In the genomic region with DNA sequence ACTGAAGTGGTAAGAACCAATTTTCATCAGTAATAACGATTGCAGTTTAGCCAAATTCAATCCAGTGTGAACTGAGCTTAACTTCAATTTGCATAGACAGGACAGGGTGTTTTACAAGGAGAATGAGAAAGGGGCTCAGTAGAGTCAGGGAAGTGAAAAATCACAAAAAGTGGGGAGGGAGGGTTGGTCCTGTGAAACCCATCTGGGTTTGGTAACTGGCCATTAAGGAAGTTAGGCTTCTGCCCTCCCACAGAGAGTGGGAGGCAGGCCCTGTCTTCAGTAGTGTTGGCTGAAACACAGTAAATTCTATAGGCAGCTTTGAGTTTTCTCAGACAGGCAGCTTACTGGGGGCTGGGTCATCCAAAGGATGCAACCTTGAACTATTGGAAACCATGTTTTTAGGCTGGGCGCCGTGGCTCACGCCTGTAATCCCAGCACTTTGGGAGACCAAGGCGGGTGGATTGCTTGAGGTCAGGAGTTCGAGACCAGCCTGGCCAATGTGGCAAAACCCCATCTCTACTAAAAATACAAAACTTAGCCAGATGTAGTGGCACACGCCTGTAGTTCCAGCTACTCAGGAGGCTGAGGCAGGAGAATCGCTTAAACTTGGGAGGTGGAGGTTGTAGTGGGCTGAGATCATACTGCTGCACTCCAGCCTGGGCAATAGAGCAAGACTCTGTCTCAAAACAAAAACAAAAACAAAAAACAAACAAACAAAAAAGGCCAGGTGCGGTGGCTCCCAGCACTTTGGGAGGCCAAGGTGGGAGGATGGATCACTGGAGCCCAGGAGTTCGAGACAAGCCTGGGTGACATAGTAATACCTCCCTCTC, we compare ENCODE assay signal across 7 cellular contexts. TPM values are rescaled to one million over a fixed set of nuclear protein-coding genes. Genes with fewer than 3 reads are reported as not detected.
DNase-seq lines count a peak whose midpoint lies in the region; ATAC-seq, FAIRE-seq and TF ChIP-seq lines count a peak whose summit lies in the region.
"Not testable (repeated sequence)": the region's sequence is repeated elsewhere in the genome, so short reads cannot be mapped to it uniquely, and the experiment has no call there.

No MANE protein-coding gene starts in this region.

- intact Hi-C loops in activated T-helper 2 cell treated with anti-CD3 and anti-CD28 coated beads, Interferon-gamma antibody, Interleukin-2, Interleukin-4, amounts not matched to agents 10 μg/mL and 5 μg/mL and 100 μg/mL, durations not matched to agents 14 hours and 24 hours and 36 hours (cut with micrococcal nuclease): not testable (repeated sequence)

- DNase-seq in GM12891 (ENCODE audit: insufficient read length, low spot score); activated T-helper 2 cell treated with anti-CD3 and anti-CD28 coated beads, Interferon-gamma antibody, Interleukin-2, Interleukin-4, amounts not matched to agents 10 μg/mL and 5 μg/mL and 100 μg/mL, durations not matched to agents 14 hours and 24 hours and 36 hours (ENCODE audit: low spot score); naive B cell: not testable (repeated sequence)
- DNase-seq in MV-4-11 (lab: John Stamatoyannopoulos, UW): peak; percentile 84

- peak overlapping the region; percentile 26 for H3K27ac Mint-ChIP-seq in T-helper 1 cell treated with Interleukin-12 subunit alpha and Interleukin-12 subunit beta and Interleukin-4 antibody, amounts not matched to agents 30 μg/mL and 1 μg/mL, for 36 hours
- peak overlapping the region; percentile 30 for H3K27ac Mint-ChIP-seq in activated T-helper 2 cell treated with anti-CD3 and anti-CD28 coated beads, Interferon-gamma antibody, Interleukin-2, Interleukin-4, amounts not matched to agents 10 μg/mL and 5 μg/mL and 100 μg/mL, durations not matched to agents 14 hours and 24 hours and 36 hours
- peak overlapping the region in 4 of 6 donors; percentile 10 to 85 (median 52) for H3K27ac Mint-ChIP-seq in naive B cell

- not testable (repeated sequence) for TF ChIP-seq POLR2A in GM12891 (IDR thresholded peaks at IDR 0.05; ENCODE audit: low read depth, low read length)

- not testable (repeated sequence) for H3K27me3 Mint-ChIP-seq in T-helper 1 cell treated with Interleukin-12 subunit alpha and Interleukin-12 subunit beta and Interleukin-4 antibody, amounts not matched to agents 30 μg/mL and 1 μg/mL, for 36 hours (ENCODE audit: low read depth); activated T-helper 2 cell treated with anti-CD3 and anti-CD28 coated beads, Interferon-gamma antibody, Interleukin-2, Interleukin-4, amounts not matched to agents 10 μg/mL and 5 μg/mL and 100 μg/mL, durations not matched to agents 14 hours and 24 hours and 36 hours (ENCODE audit: low read depth); naive B cell

- not testable (repeated sequence) for H3K9me3 Mint-ChIP-seq in T-helper 1 cell treated with Interleukin-12 subunit alpha and Interleukin-12 subunit beta and Interleukin-4 antibody, amounts not matched to agents 30 μg/mL and 1 μg/mL, for 36 hours; activated T-helper 2 cell treated with anti-CD3 and anti-CD28 coated beads, Interferon-gamma antibody, Interleukin-2, Interleukin-4, amounts not matched to agents 10 μg/mL and 5 μg/mL and 100 μg/mL, durations not matched to agents 14 hours and 24 hours and 36 hours; naive B cell

- peaks cover 27% of the 10 kb centered on the region for H3K4me1 Mint-ChIP-seq in T-helper 1 cell treated with Interleukin-12 subunit alpha and Interleukin-12 subunit beta and Interleukin-4 antibody, amounts not matched to agents 30 μg/mL and 1 μg/mL, for 36 hours (ENCODE audit: low read depth)
- H3K4me1 Mint-ChIP-seq in activated T-helper 2 cell treated with anti-CD3 and anti-CD28 coated beads, Interferon-gamma antibody, Interleukin-2, Interleukin-4, amounts not matched to agents 10 μg/mL and 5 μg/mL and 100 μg/mL, durations not matched to agents 14 hours and 24 hours and 36 hours (ENCODE audit: low read depth): peaks cover 23% of the 10 kb centered on the region
- peaks cover 27 to 60% (median 38%) of the 10 kb centered on the region in 3 donors for H3K4me1 Mint-ChIP-seq in naive B cell

- H3K4me3 Mint-ChIP-seq in T-helper 1 cell treated with Interleukin-12 subunit alpha and Interleukin-12 subunit beta and Interleukin-4 antibody, amounts not matched to agents 30 μg/mL and 1 μg/mL, for 36 hours; activated T-helper 2 cell treated with anti-CD3 and anti-CD28 coated beads, Interferon-gamma antibody, Interleukin-2, Interleukin-4, amounts not matched to agents 10 μg/mL and 5 μg/mL and 100 μg/mL, durations not matched to agents 14 hours and 24 hours and 36 hours (ENCODE audit: low read depth); naive B cell: not testable (repeated sequence)

- H3K36me3 Mint-ChIP-seq in T-helper 1 cell treated with Interleukin-12 subunit alpha and Interleukin-12 subunit beta and Interleukin-4 antibody, amounts not matched to agents 30 μg/mL and 1 μg/mL, for 36 hours (ENCODE audit: low read depth); activated T-helper 2 cell treated with anti-CD3 and anti-CD28 coated beads, Interferon-gamma antibody, Interleukin-2, Interleukin-4, amounts not matched to agents 10 μg/mL and 5 μg/mL and 100 μg/mL, durations not matched to agents 14 hours and 24 hours and 36 hours (ENCODE audit: low read depth); naive B cell: not testable (repeated sequence)

- ATAC-seq in GM21390 (IDR thresholded peaks at IDR 0.05; ENCODE audit: unreplicated experiment) (peak; percentile 50), HG03045 (IDR thresholded peaks at IDR 0.05; ENCODE audit: unreplicated experiment) (peak; percentile 47), naive B cell (ENCODE audit: low read depth in 2 of 2) (peak in 1 of 2 donors; percentile 16)

- FAIRE-seq in GM12891 (lab: Jason Lieb, UNC): peak; percentile 79

TF ChIP-seq in GM12891, 5 proteins besides CTCF, POLR2A, EP300 and RAD21:
- peak; percentile 36; the same call in 1 of the 2 replicates for TF ChIP-seq SPI1 (IDR thresholded peaks at IDR 0.05; ENCODE audit: low read depth, low read length)

RNA-seq across cellular contexts. Expression of gene ARHGAP17, which starts 29.1 kb away (rescaled TPM):
- 87.2 TPM for polyA plus RNA-seq in GM12891 (2012; ENCODE audit: low read depth, missing spikeins)
- 75.4 and 84.4 TPM in 2 replicates for total RNA-seq in activated T-helper 2 cell treated with anti-CD3 and anti-CD28 coated beads, Interferon-gamma antibody, Interleukin-2, Interleukin-4, amounts not matched to agents 10 μg/mL and 5 μg/mL and 100 μg/mL, durations not matched to agents 14 hours and 24 hours and 36 hours
- polyA plus RNA-seq in naive B cell (ENCODE audit: low read depth in 6 of 6): 100 to 1,000 TPM in 4 of 6 donors, 10 to 100 TPM in 2; 90.5 to 200 (median 115) TPM
